In the genomic region with DNA sequence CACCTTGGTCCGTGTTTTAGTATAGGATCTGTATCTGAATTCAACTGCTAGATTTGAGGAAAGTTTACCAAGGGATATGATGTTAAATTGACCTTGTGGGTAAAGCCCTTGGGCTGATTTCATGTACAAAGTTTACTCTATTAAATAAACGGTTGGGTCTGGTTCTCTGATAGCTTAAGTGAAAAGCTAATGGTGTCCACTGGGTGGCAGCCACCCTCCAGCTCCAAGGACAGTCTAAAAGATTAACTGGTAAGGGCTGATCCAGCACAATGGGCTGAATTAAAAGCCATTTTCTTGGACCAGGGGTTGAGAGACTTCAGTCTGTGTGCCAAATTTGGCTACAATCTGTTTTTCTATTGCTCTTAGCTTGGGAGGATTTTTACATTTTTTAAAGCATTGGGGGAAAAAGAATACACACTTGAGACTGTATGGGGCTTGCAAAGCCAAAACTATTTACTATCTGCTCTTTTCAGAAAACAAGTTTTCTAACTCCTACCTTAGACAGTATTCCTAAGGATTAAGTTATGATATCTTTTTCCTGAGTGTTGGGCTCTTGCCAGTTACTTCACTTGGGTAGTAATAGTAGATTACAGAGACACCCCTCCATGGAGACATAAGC, we compare ENCODE assay signal across 8 cellular contexts.
DNase-seq lines count a peak whose midpoint lies in the region; ATAC-seq, FAIRE-seq and TF ChIP-seq lines count a peak whose summit lies in the region.

No MANE protein-coding gene starts in this region.

- CTCF ChIA-PET in HepG2 (lab: Yijun Ruan, JAX; ENCODE audit: low intra/inter-chr PET ratio, low total read pairs): interaction anchor here (0.7 to 1.5 kb wide), 3 partner anchors 38 to 494 kb away, joined by 4 to 9 read pairs (median 5); no protein-coding TSS in a partner anchor

- TF ChIP-seq EP300 in Ishikawa (IDR thresholded peaks at IDR 0.05; ENCODE audit: borderline replicate concordance) (no peak), HepG2 (IDR thresholded peaks at IDR 0.05; ENCODE audit: low read depth in 2 of 2, low read length in 2 of 2) (no peak), HepG2 (CRISPR knock-in tag; IDR thresholded peaks at IDR 0.05; ENCODE audit: borderline replicate concordance) (no peak)

- H3K4me2 ChIP-seq in HepG2 (ENCODE audit: low read depth, low read length): no peak overlapping the region

- no peak overlapping the region for H2AFZ ChIP-seq in HepG2 (ENCODE audit: low read length)

- 17% methylated on average over 2 of the region's 2 CpGs for whole genome bisulfite sequencing in HepG2 (ENCODE audit: low lambda C conversion rate)

- H3K4me3 ChIP-seq in colonic mucosa (no peak overlapping the region), HepG2 (replicated peaks in 1 of 3; ENCODE audit: insufficient read depth in 1 of 3, low read depth in 2 of 3, low read length in 3 of 3) (no peak overlapping the region)

- POLR2A ChIA-PET in HepG2 (lab: Yijun Ruan, JAX): no interaction called here

- intact Hi-C loops in colonic mucosa (cut with DNase I): loop anchor here (10.0 kb wide), 1 partner anchor 490 kb away; no protein-coding TSS in a partner anchor
- intact Hi-C loops in HepG2 (cut with micrococcal nuclease; ENCODE audit: unreplicated experiment): loop anchor here (1.0 to 5.0 kb wide), 3 partner anchors 38 to 494 kb away; no protein-coding TSS in a partner anchor

- no peak for TF ChIP-seq POLR2A in HepG2 (IDR thresholded peaks at IDR 0.05; ENCODE audit: insufficient read depth in 1 of 2, low read depth in 2 of 2, low read length in 2 of 2)

- H3K9me3 ChIP-seq in colonic mucosa (no peaks in the 10 kb centered on the region), HepG2 (ENCODE audit: low read length) (no peaks in the 10 kb centered on the region)

- H3K79me2 ChIP-seq in HepG2 (ENCODE audit: insufficient read depth, low read length): peaks cover 9% of the 10 kb centered on the region

- FAIRE-seq in HepG2 (lab: Jason Lieb, UNC): peak; percentile 52

- no peak overlapping the region for H3K9ac ChIP-seq in colonic mucosa (ENCODE audit: low read depth in 2 of 2, low read length in 2 of 2)
- no peak overlapping the region for H3K9ac ChIP-seq in HepG2 (ENCODE audit: insufficient read depth, low read depth, low read length)

- no peaks in the 10 kb centered on the region for H3K36me3 ChIP-seq in colonic mucosa
- H3K36me3 ChIP-seq in HepG2 (replicated peaks in 1 of 2; ENCODE audit: control insufficient read depth in 1 of 2, insufficient read depth in 2 of 2, low read length in 2 of 2): no peaks in the 10 kb centered on the region

- H3K27me3 ChIP-seq in colonic mucosa: no peaks in the 10 kb centered on the region
- no peaks in the 10 kb centered on the region for H3K27me3 ChIP-seq in HepG2 (ENCODE audit: control insufficient read depth in 1 of 2, insufficient read depth in 2 of 2, low read length in 2 of 2)

- no peak overlapping the region for H3K27ac ChIP-seq in colonic mucosa
- H3K27ac ChIP-seq in HepG2 (ENCODE audit: extremely low read length, insufficient read depth, low read length): no peak overlapping the region

- peak; percentile 70 for TF ChIP-seq CTCF in GM12872 (IDR thresholded peaks at IDR 0.05; ENCODE audit: insufficient read depth, low read depth, low read length)
- TF ChIP-seq CTCF in colonic mucosa (IDR thresholded peaks at IDR 0.05): peak; percentile 46
- TF ChIP-seq CTCF in HepG2 (CRISPR knock-in tag; IDR thresholded peaks at IDR 0.05): peak; percentile 77
- TF ChIP-seq CTCF in omental fat pad (IDR thresholded peaks at IDR 0.05): no peak

- no peaks in the 10 kb centered on the region for H4K20me1 ChIP-seq in HepG2 (ENCODE audit: insufficient read depth, low read length)

- DNase-seq in ACHN (peak; percentile 56), SK-N-DZ (ENCODE audit: low spot score) (peak; percentile 46), colonic mucosa (peak; percentile 37), HepG2 (ENCODE audit: low spot score) (peak; percentile 53), stromal cell of bone marrow (ENCODE audit: low read depth) (peak; percentile 33), omental fat pad (ENCODE audit: low spot score) (no peak)

- in situ Hi-C loops in ACHN (cut with HindIII; ENCODE audit: low pct_ligation_motif_present, low pct_unique_long_range_greater_than_20kb, low sequenced_read_pairs) (no loop called here), HepG2 (cut with HindIII; ENCODE audit: extremely low pct_ligation_motif_present, low pct_unique_long_range_greater_than_20kb) (loop anchor here (10.0 kb wide), 1 partner anchor 490 kb away; no protein-coding TSS in a partner anchor)

- H3K4me1 ChIP-seq in colonic mucosa: no peaks in the 10 kb centered on the region
- peaks cover 18% of the 10 kb centered on the region for H3K4me1 ChIP-seq in HepG2 (ENCODE audit: insufficient read depth, low read length)

- no TSS peak for BruUV-seq in HepG2 (replicated peaks; lab: Mats Ljungman, UMichigan)

- ATAC-seq in HepG2 (peak; percentile 98), omental fat pad (ENCODE audit: low FRiP score) (no peak)

- TF ChIP-seq RAD21 in Ishikawa (IDR thresholded peaks at IDR 0.05; ENCODE audit: low read depth) (peak; percentile 79), HepG2 (CRISPR knock-in tag; IDR thresholded peaks at IDR 0.05) (peak; percentile 52; the same call in 1 of the 2 replicates)

TF ChIP-seq in Ishikawa, 13 proteins besides CTCF, POLR2A, EP300 and RAD21 (continues in another document):
- TF ChIP-seq NFIC (IDR thresholded peaks at IDR 0.05): no peak
- TF ChIP-seq USF1 (IDR thresholded peaks at IDR 0.05): no peak
- no peak for TF ChIP-seq YY1 (IDR thresholded peaks at IDR 0.05; ENCODE audit: low read depth)
- no peak for TF ChIP-seq CREB1 (IDR thresholded peaks at IDR 0.05; ENCODE audit: low read depth)
- TF ChIP-seq TCF12 (IDR thresholded peaks at IDR 0.05; ENCODE audit: low read depth): no peak
- no peak for TF ChIP-seq CEBPB (IDR thresholded peaks at IDR 0.05)
- no peak for TF ChIP-seq FOXM1 (IDR thresholded peaks at IDR 0.05; ENCODE audit: borderline replicate concordance, low read depth)
- no peak for TF ChIP-seq ZBTB7A (IDR thresholded peaks at IDR 0.05; ENCODE audit: low read depth)
- TF ChIP-seq, protein P1, sequence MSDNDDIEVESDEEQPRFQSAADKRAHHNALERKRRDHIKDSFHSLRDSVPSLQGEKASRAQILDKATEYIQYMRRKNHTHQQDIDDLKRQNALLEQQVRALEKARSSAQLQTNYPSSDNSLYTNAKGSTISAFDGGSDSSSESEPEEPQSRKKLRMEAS (IDR thresholded peaks at IDR 0.05): no peak

TF ChIP-seq in HepG2, 621 proteins besides CTCF, POLR2A, EP300 and RAD21:
- no peak for TF ChIP-seq SUZ12 (IDR thresholded peaks at IDR 0.05; ENCODE audit: low read depth, low read length)
- 0 out of 2 replicates have a peak, but pooled peaks have one; percentile 27 for TF ChIP-seq ISL2 (CRISPR knock-in tag; IDR thresholded peaks at IDR 0.05)
- TF ChIP-seq, protein P2, sequence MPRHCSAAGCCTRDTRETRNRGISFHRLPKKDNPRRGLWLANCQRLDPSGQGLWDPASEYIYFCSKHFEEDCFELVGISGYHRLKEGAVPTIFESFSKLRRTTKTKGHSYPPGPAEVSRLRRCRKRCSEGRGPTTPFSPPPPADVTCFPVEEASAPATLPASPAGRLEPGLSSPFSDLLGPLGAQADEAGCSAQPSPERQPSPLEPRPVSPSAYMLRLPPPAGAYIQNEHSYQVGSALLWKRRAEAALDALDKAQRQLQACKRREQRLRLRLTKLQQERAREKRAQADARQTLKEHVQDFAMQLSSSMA (CRISPR knock-in tag; IDR thresholded peaks at IDR 0.05): no peak
- TF ChIP-seq ARID3A (IDR thresholded peaks at IDR 0.05; ENCODE audit: low read depth, low read length): peak; percentile 28; the same call in 1 of the 2 replicates
- TF ChIP-seq ONECUT2 (CRISPR knock-in tag; IDR thresholded peaks at IDR 0.05): no peak
- peak; percentile 60; the same call in 1 of the 2 replicates for TF ChIP-seq MIXL1 (CRISPR knock-in tag; IDR thresholded peaks at IDR 0.05)
- TF ChIP-seq MAFK (conservative IDR thresholded peaks at IDR 0.05 in 1 of 2, IDR thresholded peaks at IDR 0.05 in 1 of 2; ENCODE audit: low read length in 2 of 2): 0 out of 4 replicates have a peak, but pooled peaks of 1 of the 2 experiments have one; percentile 20
- TF ChIP-seq STAG1 (CRISPR knock-in tag; IDR thresholded peaks at IDR 0.05): peak; percentile 83
- TF ChIP-seq, protein P3, sequence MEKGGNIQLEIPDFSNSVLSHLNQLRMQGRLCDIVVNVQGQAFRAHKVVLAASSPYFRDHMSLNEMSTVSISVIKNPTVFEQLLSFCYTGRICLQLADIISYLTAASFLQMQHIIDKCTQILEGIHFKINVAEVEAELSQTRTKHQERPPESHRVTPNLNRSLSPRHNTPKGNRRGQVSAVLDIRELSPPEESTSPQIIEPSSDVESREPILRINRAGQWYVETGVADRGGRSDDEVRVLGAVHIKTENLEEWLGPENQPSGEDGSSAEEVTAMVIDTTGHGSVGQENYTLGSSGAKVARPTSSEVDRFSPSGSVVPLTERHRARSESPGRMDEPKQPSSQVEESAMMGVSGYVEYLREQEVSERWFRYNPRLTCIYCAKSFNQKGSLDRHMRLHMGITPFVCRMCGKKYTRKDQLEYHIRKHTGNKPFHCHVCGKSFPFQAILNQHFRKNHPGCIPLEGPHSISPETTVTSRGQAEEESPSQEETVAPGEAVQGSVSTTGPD (CRISPR knock-in tag; IDR thresholded peaks at IDR 0.05): no peak
- TF ChIP-seq SMC3 (IDR thresholded peaks at IDR 0.05; ENCODE audit: low read length): peak; percentile 68
- TF ChIP-seq ZNF329 (CRISPR knock-in tag; IDR thresholded peaks at IDR 0.05; ENCODE audit: low read depth): peak; percentile 88; the same call in 1 of the 2 replicates

Comparison
In these comparisons a context has a peak if more than half of its experiments do, and no peak if none do; other contexts are left out.
1. CTCF ChIP-seq: peak in GM12872 (single experiment), colonic mucosa (single experiment) and HepG2 (single experiment); none in omental fat pad (0 of 3).